ENCODE assay signal across 12 cellular contexts in the genomic region with DNA sequence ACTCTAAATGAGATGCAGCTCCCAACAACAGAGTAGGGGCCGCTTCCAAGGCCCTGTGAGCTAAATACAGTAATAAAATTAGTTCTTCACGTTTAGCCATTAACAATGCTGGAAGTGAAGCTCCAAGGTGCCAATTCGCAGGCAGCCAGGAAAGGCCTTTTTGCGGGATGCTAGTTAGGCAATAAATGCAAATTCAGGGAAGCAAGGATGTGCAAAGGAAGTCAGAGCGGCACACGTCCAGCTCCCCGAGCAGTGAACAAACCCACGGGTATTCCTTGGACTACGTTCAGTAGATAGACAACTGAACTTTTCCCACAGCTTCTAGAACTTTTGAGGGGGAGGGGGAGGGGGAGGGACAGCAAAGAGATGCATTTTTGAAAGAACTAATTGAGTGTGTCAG. TPM values are rescaled to one million over a fixed set of nuclear protein-coding genes. Genes with fewer than 3 reads are reported as not detected.
DNase-seq lines count a peak whose midpoint lies in the region; ATAC-seq and TF ChIP-seq lines count a peak whose summit lies in the region.
"Had no signal": no experiment of that assay in that cellular context is flagged by ENCODE, and none has a peak within 500 bp of the region (broad histone marks: within the 10 kb centered on the region; RNA-seq: fewer than 3 reads in every experiment).

No MANE protein-coding gene starts in this region.

- no peak for TF ChIP-seq POLR2A in ovary (IDR thresholded peaks at IDR 0.05)

- no peaks in the 10 kb centered on the region for H3K9me3 ChIP-seq in OCI-LY7 (ENCODE audit: low read length)
- no peaks in the 10 kb centered on the region for H3K9me3 ChIP-seq in ovary
- H3K9me3 ChIP-seq: left ventricle myocardium inferior had no signal

- H3K4me2 ChIP-seq in OCI-LY7 (ENCODE audit: low read length) = peak overlapping the region; percentile 81

- intact Hi-C loops in OCI-LY7 (cut with micrococcal nuclease; ENCODE audit: unreplicated experiment) = no loop called here
- intact Hi-C loops in ovary (cut with DNase I) = no loop called here

- POLR2A ChIA-PET in OCI-LY7 (lab: Charles Lee) = interaction anchor here (1.1 kb wide), 1 partner anchor 72 kb away, joined by 3 read pairs; no protein-coding TSS in a partner anchor

- ATAC-seq in GM18502 (IDR thresholded peaks at IDR 0.05; ENCODE audit: poor library complexity, unreplicated experiment) = no peak

- H3K4me3 ChIP-seq in OCI-LY7 (ENCODE audit: low read depth, low read length, poor library complexity, severe bottlenecking) = no peak overlapping the region
- peak overlapping the region; percentile 14 for H3K4me3 ChIP-seq in fibroblast of villous mesenchyme (ENCODE audit: low read depth, low read length)
- H3K4me3 ChIP-seq in ovary = peak overlapping the region; percentile 17
- H3K4me3 ChIP-seq: left ventricle myocardium inferior had no signal

- H3K9me2 ChIP-seq in OCI-LY7 (ENCODE audit: insufficient read depth, low read length) = no peaks in the 10 kb centered on the region

- peaks cover 28% of the 10 kb centered on the region; the same call in 1 of the 2 replicates for H4K20me1 ChIP-seq in OCI-LY7 (ENCODE audit: insufficient read depth, low read length)

- peaks cover 91% of the 10 kb centered on the region for H3K79me2 ChIP-seq in OCI-LY7 (ENCODE audit: insufficient read depth, low read depth, low read length)

- H3K36me3 ChIP-seq in OCI-LY7 (ENCODE audit: insufficient read depth, low read length) (peaks cover 4% of the 10 kb centered on the region; the same call in 1 of the 2 replicates), ovary (no peaks in the 10 kb centered on the region)
- H3K36me3 ChIP-seq: left ventricle myocardium inferior had no signal

- H3K27ac ChIP-seq in OCI-LY7 (ENCODE audit: low read depth, low read length, poor library complexity, severe bottlenecking) = no peak overlapping the region
- peak overlapping the region in 1 of 2 donors; percentile 17 for H3K27ac ChIP-seq in ovary
- H3K27ac ChIP-seq: left ventricle myocardium inferior had no signal

- BruUV-seq in OCI-LY7 (replicated peaks; lab: Mats Ljungman, UMichigan) = no TSS peak

- no peak overlapping the region for H2AFZ ChIP-seq in OCI-LY7 (ENCODE audit: low read length)

- DNase-seq in EH (ENCODE audit: low read depth) (peak; percentile 78), OCI-LY7 (ENCODE audit: low spot score) (no peak), fibroblast of villous mesenchyme (ENCODE audit: low read depth) (peak; percentile 67), ovary (peak in 1 of 5 donors; percentile 38), GM19240 (ENCODE audit: insufficient read length, low spot score) (no peak), DMS53 (lab: John Stamatoyannopoulos, UW) (no peak)
- no peak for DNase-seq in NK-92 treated with Interleukin-12 subunit alpha and Interleukin-12 subunit beta, amount 100 ng/mL, for 24 hours (lab: John Stamatoyannopoulos, UW)
- DNase-seq: activated CD4-positive, CD25-positive, alpha-beta regulatory T cell; CD8-positive, alpha-beta memory T cell; left ventricle myocardium inferior; retina had no signal

- TF ChIP-seq EP300 in ovary (IDR thresholded peaks at IDR 0.05) = no peak

- WGBS in ovary, 3 donors = 9 to 10% (median 9%) methylated on average over 9 of the region's 9 CpGs

- TF ChIP-seq CTCF in OCI-LY7 (conservative IDR thresholded peaks at IDR 0.05; ENCODE audit: low read length) = no peak
- TF ChIP-seq CTCF in fibroblast of villous mesenchyme (IDR thresholded peaks at IDR 0.05; ENCODE audit: insufficient read depth, low read depth, low read length) = no peak
- no peak for TF ChIP-seq CTCF in ovary (IDR thresholded peaks at IDR 0.05)

- H3K4me1 ChIP-seq in OCI-LY7 (ENCODE audit: insufficient read depth, low read length, poor library complexity, severe bottlenecking) (peaks cover 57% of the 10 kb centered on the region), ovary (ENCODE audit: insufficient read depth) (peaks cover 10% of the 10 kb centered on the region)

- CTCF ChIA-PET in OCI-LY7 (lab: Charles Lee; ENCODE audit: unreplicated experiment) = no interaction called here

- H3K27me3 ChIP-seq in ovary = no peaks in the 10 kb centered on the region

RNA-seq across cellular contexts. Expression of a gene that starts 6.9 kb away (rescaled TPM):
- 14.3 and 16.2 TPM in 2 replicates for total RNA-seq in OCI-LY7 (2014; rRNA removed; shearing (Covaris generic))
- total RNA-seq in OCI-LY7 (2022) (32.3 and 38.2 TPM in 2 replicates), fibroblast of villous mesenchyme (50.6 and 53.1 TPM in 2 replicates), ovary (100 to 1,000 TPM in 3 of 7 donors, 10 to 100 TPM in 4; 44.9 to 110 (median 99.9) TPM)
- polyA plus RNA-seq in ovary = 10 to 100 TPM; 13.5 to 25.4 TPM

Comparison
In these comparisons a context has a peak if more than half of its experiments do, and no peak if none do; other contexts are left out.
1. DNase-seq: peak in EH (single experiment) and fibroblast of villous mesenchyme (single experiment); none in OCI-LY7 (single experiment), GM19240 (single experiment), NK-92 treated with Interleukin-12 subunit alpha and Interleukin-12 subunit beta, amount 100 ng/mL, for 24 hours (single experiment) and DMS53 (single experiment).